In the genomic region with DNA sequence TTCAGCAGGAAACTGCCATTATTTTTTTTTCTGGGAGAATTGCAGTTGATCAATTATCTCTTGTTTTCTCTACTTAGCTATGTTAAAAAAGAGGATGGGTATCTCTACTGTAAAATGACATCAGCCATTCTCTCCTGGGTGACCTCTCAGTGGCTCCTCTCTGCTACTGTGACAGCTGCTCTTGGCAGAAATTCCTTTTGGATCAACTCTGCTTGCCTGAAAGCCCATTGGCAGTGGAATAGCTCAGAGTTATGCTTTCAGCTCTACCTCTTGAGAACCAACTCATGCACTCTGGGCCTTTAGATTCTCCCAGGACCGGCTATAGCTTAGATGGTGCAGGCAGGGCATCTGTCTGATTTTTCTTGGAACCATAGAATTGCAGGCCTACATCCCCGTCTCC, we compare ENCODE assay signal across 21 cellular contexts.
"Had no signal": no experiment of that assay in that cellular context is flagged by ENCODE, and none has a peak within 500 bp of the region (broad histone marks: within the 10 kb centered on the region; RNA-seq: fewer than 3 reads in every experiment).

No MANE protein-coding gene starts in this region.

- H3K9me3 Mint-ChIP-seq: activated CD4-positive, alpha-beta T cell treated with anti-CD3 and anti-CD28 coated beads, Interleukin-2, amount 10 ng/mL, durations not matched to agents 24 days and 14 days; activated T-cell treated with anti-CD3 and anti-CD28 coated beads, Interleukin-2, amount 50 U/mL, for 24 hours; activated T-helper 2 cell treated with anti-CD3 and anti-CD28 coated beads, Interferon-gamma antibody, Interleukin-2, Interleukin-4, amounts not matched to agents 10 μg/mL and 5 μg/mL and 100 μg/mL, durations not matched to agents 14 hours and 24 hours and 36 hours; immature natural killer cell; T-helper 2 cell treated with Interferon-gamma antibody and Interleukin-4, amounts not matched to agents 5 μg/mL and 100 μg/mL, for 36 hours had no signal

- H3K9me3 ChIP-seq: body of pancreas, tibial nerve, uterus had no signal

- DNase-seq: activated CD4-positive, alpha-beta T cell treated with anti-CD3 and anti-CD28 coated beads, Interleukin-2, amount 10 ng/mL, durations not matched to agents 24 days and 14 days; activated CD8-positive, alpha-beta T cell treated with anti-CD3 and anti-CD28 coated beads for 36 hours; activated naive CD4-positive, alpha-beta T cell treated with anti-CD3 and anti-CD28 coated beads for 36 hours; activated T-cell treated with anti-CD3 and anti-CD28 coated beads, Interleukin-2, amount 50 U/mL, for 24 hours; body of pancreas; central memory CD4-positive, alpha-beta T cell; erythroblast; foreskin melanocyte; head of caudate nucleus; immature natural killer cell; kidney glomerular epithelial cell; nucleus accumbens; stimulated activated CD4-positive, alpha-beta T cell treated with anti-CD3 and anti-CD28 coated beads, Interleukin-2, amount 100 ng/mL, for 48 hours; uterus had no signal

- H3K36me3 Mint-ChIP-seq: immature natural killer cell had no signal

- H3K4me1 ChIP-seq: body of pancreas, uterus had no signal

- H3K27ac ChIP-seq: body of pancreas, coronary artery, skin epidermis, tibial nerve, uterus had no signal

- H3K27ac Mint-ChIP-seq: activated CD4-positive, alpha-beta T cell treated with anti-CD3 and anti-CD28 coated beads, Interleukin-2, amount 10 ng/mL, durations not matched to agents 24 days and 14 days; activated CD8-positive, alpha-beta T cell treated with anti-CD3 and anti-CD28 coated beads for 36 hours; activated naive CD4-positive, alpha-beta T cell treated with anti-CD3 and anti-CD28 coated beads for 36 hours; activated T-cell treated with anti-CD3 and anti-CD28 coated beads, Interleukin-2, amount 50 U/mL, for 24 hours; activated T-helper 2 cell treated with anti-CD3 and anti-CD28 coated beads, Interferon-gamma antibody, Interleukin-2, Interleukin-4, amounts not matched to agents 10 μg/mL and 5 μg/mL and 100 μg/mL, durations not matched to agents 14 hours and 24 hours and 36 hours; immature natural killer cell; nephron; stimulated activated naive CD8-positive, alpha-beta T cell treated with anti-CD3 and anti-CD28 coated beads, Interleukin-15, Interleukin-2, amounts not matched to agents 100 ng/mL and 50 ng/mL, for 24 hours; T-helper 2 cell treated with Interferon-gamma antibody and Interleukin-4, amounts not matched to agents 5 μg/mL and 100 μg/mL, for 36 hours had no signal

- H3K27me3 ChIP-seq: body of pancreas, tibial nerve, uterus had no signal

- ATAC-seq: activated CD8-positive, alpha-beta T cell treated with anti-CD3 and anti-CD28 coated beads for 36 hours; body of pancreas had no signal

- H3K36me3 ChIP-seq: tibial nerve, uterus had no signal

- H3K4me3 ChIP-seq: body of pancreas, coronary artery, skin epidermis, tibial nerve, uterus had no signal

- H3K4me3 Mint-ChIP-seq: activated CD4-positive, alpha-beta T cell treated with anti-CD3 and anti-CD28 coated beads, Interleukin-2, amount 10 ng/mL, durations not matched to agents 24 days and 14 days; activated CD8-positive, alpha-beta T cell treated with anti-CD3 and anti-CD28 coated beads for 36 hours; activated naive CD4-positive, alpha-beta T cell treated with anti-CD3 and anti-CD28 coated beads for 36 hours; activated T-cell treated with anti-CD3 and anti-CD28 coated beads, Interleukin-2, amount 50 U/mL, for 24 hours; immature natural killer cell; nephron; stimulated activated naive CD8-positive, alpha-beta T cell treated with anti-CD3 and anti-CD28 coated beads, Interleukin-15, Interleukin-2, amounts not matched to agents 100 ng/mL and 50 ng/mL, for 24 hours; T-helper 2 cell treated with Interferon-gamma antibody and Interleukin-4, amounts not matched to agents 5 μg/mL and 100 μg/mL, for 36 hours had no signal

- H3K4me1 Mint-ChIP-seq: immature natural killer cell had no signal
